Comparison of ENCODE assay signal across 1 cellular context in the genomic region with DNA sequence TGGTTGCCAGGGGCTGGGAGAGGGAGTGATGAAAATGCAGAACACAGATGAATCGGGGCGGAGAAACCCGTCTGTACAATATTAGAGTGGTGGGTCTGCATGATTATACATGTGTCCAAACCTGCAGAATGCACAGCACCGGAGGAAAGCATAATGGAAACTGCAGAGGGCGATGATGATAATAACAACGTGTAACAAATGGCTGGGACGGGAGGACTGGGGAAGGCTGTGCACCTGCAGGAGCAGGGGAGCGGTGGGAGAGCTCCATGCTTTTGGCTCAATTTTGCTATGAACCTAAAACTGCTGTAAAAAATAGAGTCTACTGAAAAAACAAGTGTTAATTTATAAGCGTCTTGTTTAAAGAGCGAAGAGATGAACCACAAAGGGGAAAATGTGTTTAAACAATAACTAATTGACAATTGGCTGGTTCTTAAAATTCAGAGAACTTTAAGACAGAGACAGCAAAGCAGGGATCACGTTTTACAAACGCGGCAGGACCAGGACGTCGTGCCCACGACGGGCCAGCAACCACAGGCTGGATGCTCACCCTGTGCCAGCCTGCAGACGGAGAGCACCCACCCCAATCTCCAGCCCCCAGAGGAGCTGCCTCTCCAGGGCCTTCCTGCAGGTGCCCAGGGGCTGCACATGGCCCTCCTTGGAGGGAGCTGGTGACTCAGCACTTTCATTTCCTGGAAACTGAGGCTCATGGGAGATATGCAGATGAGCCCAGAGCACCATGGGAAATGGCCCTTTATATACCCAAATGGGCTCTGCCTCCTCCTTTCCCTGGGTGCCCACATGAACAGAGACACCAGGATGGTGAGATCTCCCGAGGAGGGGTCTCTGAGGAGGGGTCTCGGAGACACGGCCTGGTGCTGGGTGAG.
A peak's percentile ranks its signal among the peaks of the same experiment; 100 is the strongest.
TF ChIP-seq lines count a peak whose summit lies in the region.

A gene with protein sequence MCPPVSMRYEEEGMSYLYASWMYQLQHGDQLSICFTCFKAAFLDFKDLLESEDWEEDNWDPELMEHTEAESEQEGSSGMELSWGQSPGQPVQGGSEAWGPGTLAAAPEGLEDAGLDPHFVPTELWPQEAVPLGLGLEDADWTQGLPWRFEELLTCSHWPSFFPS (plus strand): TSS at position 781 of the 884 bp plus-strand sequence. CDS start 2,904 bp downstream, outside the sequence.

TF ChIP-seq in K562, 482 proteins besides CTCF, POLR2A, EP300 and RAD21 (continued from another document and continues in another):
- TF ChIP-seq RBFOX2 (IDR thresholded peaks at IDR 0.05; ENCODE audit: low read depth, low read length) (peak; percentile 38; the same call in 1 of the 2 replicates), NR3C1 (CRISPR knock-in tag; IDR thresholded peaks at IDR 0.05) (peak; percentile 88), MAFF (IDR thresholded peaks at IDR 0.05; ENCODE audit: low read length) (peak; percentile 91), SMAD1 (IDR thresholded peaks at IDR 0.05; ENCODE audit: low read depth, low read length, partially characterized antibody) (no peak), EP400 (IDR thresholded peaks at IDR 0.05) (peak; percentile 76), BCL6 (CRISPR knock-in tag; IDR thresholded peaks at IDR 0.05) (no peak), TAL1 (IDR thresholded peaks at IDR 0.05) (no peak), RBM39 (optimal IDR thresholded peaks at IDR 0.05; ENCODE audit: low read depth, low read length) (no peak), TCF3 (CRISPR knock-in tag; IDR thresholded peaks at IDR 0.05) (no peak), ELF1 (tag; IDR thresholded peaks at IDR 0.05) (peak; percentile 75), KDM4B (IDR thresholded peaks at IDR 0.05; ENCODE audit: borderline replicate concordance in 2 of 2, low read depth in 1 of 2) (no peak), ILK (tag; IDR thresholded peaks at IDR 0.05; ENCODE audit: borderline replicate concordance, low read depth) (no peak), NFE2L1 (tag; IDR thresholded peaks at IDR 0.05; ENCODE audit: borderline replicate concordance, low read depth) (peak; percentile 84), ZNF431 (CRISPR knock-in tag; IDR thresholded peaks at IDR 0.05) (peak; percentile 83), HIVEP1 (CRISPR knock-in tag; IDR thresholded peaks at IDR 0.05) (no peak), ERF (CRISPR knock-in tag; IDR thresholded peaks at IDR 0.05) (no peak), SUPT5H (IDR thresholded peaks at IDR 0.05) (no peak), ELF2 (CRISPR knock-in tag; IDR thresholded peaks at IDR 0.05) (0 out of 2 replicates have a peak, but pooled peaks have one; percentile 13), ZNF778 (CRISPR knock-in tag; IDR thresholded peaks at IDR 0.05) (no peak)
- TF ChIP-seq, protein P1, sequence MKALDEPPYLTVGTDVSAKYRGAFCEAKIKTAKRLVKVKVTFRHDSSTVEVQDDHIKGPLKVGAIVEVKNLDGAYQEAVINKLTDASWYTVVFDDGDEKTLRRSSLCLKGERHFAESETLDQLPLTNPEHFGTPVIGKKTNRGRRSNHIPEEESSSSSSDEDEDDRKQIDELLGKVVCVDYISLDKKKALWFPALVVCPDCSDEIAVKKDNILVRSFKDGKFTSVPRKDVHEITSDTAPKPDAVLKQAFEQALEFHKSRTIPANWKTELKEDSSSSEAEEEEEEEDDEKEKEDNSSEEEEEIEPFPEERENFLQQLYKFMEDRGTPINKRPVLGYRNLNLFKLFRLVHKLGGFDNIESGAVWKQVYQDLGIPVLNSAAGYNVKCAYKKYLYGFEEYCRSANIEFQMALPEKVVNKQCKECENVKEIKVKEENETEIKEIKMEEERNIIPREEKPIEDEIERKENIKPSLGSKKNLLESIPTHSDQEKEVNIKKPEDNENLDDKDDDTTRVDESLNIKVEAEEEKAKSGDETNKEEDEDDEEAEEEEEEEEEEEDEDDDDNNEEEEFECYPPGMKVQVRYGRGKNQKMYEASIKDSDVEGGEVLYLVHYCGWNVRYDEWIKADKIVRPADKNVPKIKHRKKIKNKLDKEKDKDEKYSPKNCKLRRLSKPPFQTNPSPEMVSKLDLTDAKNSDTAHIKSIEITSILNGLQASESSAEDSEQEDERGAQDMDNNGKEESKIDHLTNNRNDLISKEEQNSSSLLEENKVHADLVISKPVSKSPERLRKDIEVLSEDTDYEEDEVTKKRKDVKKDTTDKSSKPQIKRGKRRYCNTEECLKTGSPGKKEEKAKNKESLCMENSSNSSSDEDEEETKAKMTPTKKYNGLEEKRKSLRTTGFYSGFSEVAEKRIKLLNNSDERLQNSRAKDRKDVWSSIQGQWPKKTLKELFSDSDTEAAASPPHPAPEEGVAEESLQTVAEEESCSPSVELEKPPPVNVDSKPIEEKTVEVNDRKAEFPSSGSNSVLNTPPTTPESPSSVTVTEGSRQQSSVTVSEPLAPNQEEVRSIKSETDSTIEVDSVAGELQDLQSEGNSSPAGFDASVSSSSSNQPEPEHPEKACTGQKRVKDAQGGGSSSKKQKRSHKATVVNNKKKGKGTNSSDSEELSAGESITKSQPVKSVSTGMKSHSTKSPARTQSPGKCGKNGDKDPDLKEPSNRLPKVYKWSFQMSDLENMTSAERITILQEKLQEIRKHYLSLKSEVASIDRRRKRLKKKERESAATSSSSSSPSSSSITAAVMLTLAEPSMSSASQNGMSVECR (CRISPR knock-in tag; IDR thresholded peaks at IDR 0.05): peak; percentile 68; the same call in 1 of the 2 replicates
- TF ChIP-seq, protein P2, sequence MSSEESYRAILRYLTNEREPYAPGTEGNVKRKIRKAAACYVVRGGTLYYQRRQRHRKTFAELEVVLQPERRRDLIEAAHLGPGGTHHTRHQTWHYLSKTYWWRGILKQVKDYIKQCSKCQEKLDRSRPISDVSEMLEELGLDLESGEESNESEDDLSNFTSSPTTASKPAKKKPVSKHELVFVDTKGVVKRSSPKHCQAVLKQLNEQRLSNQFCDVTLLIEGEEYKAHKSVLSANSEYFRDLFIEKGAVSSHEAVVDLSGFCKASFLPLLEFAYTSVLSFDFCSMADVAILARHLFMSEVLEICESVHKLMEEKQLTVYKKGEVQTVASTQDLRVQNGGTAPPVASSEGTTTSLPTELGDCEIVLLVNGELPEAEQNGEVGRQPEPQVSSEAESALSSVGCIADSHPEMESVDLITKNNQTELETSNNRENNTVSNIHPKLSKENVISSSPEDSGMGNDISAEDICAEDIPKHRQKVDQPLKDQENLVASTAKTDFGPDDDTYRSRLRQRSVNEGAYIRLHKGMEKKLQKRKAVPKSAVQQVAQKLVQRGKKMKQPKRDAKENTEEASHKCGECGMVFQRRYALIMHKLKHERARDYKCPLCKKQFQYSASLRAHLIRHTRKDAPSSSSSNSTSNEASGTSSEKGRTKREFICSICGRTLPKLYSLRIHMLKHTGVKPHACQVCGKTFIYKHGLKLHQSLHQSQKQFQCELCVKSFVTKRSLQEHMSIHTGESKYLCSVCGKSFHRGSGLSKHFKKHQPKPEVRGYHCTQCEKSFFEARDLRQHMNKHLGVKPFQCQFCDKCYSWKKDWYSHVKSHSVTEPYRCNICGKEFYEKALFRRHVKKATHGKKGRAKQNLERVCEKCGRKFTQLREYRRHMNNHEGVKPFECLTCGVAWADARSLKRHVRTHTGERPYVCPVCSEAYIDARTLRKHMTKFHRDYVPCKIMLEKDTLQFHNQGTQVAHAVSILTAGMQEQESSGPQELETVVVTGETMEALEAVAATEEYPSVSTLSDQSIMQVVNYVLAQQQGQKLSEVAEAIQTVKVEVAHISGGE (CRISPR knock-in tag; IDR thresholded peaks at IDR 0.05): no peak
- TF ChIP-seq, protein P3, sequence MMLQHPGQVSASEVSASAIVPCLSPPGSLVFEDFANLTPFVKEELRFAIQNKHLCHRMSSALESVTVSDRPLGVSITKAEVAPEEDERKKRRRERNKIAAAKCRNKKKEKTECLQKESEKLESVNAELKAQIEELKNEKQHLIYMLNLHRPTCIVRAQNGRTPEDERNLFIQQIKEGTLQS (IDR thresholded peaks at IDR 0.05): peak; percentile 35; the same call in 1 of the 2 replicates
- TF ChIP-seq, protein P3 (CRISPR knock-in tag; conservative IDR thresholded peaks at IDR 0.05): peak; percentile 63; the same call in 1 of the 2 replicates
- TF ChIP-seq, protein P4, sequence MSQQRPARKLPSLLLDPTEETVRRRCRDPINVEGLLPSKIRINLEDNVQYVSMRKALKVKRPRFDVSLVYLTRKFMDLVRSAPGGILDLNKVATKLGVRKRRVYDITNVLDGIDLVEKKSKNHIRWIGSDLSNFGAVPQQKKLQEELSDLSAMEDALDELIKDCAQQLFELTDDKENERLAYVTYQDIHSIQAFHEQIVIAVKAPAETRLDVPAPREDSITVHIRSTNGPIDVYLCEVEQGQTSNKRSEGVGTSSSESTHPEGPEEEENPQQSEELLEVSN (IDR thresholded peaks at IDR 0.05; ENCODE audit: borderline replicate concordance in 1 of 2, extremely low read depth in 1 of 2, insufficient read depth in 1 of 2, insufficient read length in 1 of 2, low read depth in 1 of 2, low read length in 1 of 2, poor library complexity in 1 of 2, severe bottlenecking in 1 of 2): peak; percentile 98 to 99
- TF ChIP-seq, protein P5, sequence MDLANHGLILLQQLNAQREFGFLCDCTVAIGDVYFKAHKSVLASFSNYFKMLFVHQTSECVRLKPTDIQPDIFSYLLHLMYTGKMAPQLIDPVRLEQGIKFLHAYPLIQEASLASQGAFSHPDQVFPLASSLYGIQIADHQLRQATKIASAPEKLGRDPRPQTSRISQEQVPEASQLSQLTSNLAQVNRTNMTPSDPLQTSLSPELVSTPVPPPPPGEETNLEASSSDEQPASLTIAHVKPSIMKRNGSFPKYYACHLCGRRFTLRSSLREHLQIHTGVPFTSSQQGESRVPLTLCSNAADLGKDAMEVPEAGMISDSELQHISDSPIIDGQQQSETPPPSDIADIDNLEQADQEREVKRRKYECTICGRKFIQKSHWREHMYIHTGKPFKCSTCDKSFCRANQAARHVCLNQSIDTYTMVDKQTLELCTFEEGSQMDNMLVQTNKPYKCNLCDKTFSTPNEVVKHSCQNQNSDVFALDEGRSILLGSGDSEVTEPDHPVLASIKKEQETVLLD (IDR thresholded peaks at IDR 0.05): peak; percentile 10; the same call in 1 of the 2 replicates
- TF ChIP-seq, protein P6, sequence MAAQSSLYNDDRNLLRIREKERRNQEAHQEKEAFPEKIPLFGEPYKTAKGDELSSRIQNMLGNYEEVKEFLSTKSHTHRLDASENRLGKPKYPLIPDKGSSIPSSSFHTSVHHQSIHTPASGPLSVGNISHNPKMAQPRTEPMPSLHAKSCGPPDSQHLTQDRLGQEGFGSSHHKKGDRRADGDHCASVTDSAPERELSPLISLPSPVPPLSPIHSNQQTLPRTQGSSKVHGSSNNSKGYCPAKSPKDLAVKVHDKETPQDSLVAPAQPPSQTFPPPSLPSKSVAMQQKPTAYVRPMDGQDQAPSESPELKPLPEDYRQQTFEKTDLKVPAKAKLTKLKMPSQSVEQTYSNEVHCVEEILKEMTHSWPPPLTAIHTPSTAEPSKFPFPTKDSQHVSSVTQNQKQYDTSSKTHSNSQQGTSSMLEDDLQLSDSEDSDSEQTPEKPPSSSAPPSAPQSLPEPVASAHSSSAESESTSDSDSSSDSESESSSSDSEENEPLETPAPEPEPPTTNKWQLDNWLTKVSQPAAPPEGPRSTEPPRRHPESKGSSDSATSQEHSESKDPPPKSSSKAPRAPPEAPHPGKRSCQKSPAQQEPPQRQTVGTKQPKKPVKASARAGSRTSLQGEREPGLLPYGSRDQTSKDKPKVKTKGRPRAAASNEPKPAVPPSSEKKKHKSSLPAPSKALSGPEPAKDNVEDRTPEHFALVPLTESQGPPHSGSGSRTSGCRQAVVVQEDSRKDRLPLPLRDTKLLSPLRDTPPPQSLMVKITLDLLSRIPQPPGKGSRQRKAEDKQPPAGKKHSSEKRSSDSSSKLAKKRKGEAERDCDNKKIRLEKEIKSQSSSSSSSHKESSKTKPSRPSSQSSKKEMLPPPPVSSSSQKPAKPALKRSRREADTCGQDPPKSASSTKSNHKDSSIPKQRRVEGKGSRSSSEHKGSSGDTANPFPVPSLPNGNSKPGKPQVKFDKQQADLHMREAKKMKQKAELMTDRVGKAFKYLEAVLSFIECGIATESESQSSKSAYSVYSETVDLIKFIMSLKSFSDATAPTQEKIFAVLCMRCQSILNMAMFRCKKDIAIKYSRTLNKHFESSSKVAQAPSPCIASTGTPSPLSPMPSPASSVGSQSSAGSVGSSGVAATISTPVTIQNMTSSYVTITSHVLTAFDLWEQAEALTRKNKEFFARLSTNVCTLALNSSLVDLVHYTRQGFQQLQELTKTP (IDR thresholded peaks at IDR 0.05; ENCODE audit: low read depth in 1 of 2, partially characterized antibody in 2 of 2): peak in 1 of 2 experiments; percentile 92
- TF ChIP-seq, protein P7, sequence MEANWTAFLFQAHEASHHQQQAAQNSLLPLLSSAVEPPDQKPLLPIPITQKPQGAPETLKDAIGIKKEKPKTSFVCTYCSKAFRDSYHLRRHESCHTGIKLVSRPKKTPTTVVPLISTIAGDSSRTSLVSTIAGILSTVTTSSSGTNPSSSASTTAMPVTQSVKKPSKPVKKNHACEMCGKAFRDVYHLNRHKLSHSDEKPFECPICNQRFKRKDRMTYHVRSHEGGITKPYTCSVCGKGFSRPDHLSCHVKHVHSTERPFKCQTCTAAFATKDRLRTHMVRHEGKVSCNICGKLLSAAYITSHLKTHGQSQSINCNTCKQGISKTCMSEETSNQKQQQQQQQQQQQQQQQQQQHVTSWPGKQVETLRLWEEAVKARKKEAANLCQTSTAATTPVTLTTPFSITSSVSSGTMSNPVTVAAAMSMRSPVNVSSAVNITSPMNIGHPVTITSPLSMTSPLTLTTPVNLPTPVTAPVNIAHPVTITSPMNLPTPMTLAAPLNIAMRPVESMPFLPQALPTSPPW (CRISPR knock-in tag; IDR thresholded peaks at IDR 0.05): no peak
- TF ChIP-seq, protein P8, sequence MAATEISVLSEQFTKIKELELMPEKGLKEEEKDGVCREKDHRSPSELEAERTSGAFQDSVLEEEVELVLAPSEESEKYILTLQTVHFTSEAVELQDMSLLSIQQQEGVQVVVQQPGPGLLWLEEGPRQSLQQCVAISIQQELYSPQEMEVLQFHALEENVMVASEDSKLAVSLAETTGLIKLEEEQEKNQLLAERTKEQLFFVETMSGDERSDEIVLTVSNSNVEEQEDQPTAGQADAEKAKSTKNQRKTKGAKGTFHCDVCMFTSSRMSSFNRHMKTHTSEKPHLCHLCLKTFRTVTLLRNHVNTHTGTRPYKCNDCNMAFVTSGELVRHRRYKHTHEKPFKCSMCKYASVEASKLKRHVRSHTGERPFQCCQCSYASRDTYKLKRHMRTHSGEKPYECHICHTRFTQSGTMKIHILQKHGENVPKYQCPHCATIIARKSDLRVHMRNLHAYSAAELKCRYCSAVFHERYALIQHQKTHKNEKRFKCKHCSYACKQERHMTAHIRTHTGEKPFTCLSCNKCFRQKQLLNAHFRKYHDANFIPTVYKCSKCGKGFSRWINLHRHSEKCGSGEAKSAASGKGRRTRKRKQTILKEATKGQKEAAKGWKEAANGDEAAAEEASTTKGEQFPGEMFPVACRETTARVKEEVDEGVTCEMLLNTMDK (IDR thresholded peaks at IDR 0.05; ENCODE audit: borderline replicate concordance, insufficient read depth, low read depth, low read length, poor library complexity, severe bottlenecking): peak; percentile 42
- TF ChIP-seq, protein P9, sequence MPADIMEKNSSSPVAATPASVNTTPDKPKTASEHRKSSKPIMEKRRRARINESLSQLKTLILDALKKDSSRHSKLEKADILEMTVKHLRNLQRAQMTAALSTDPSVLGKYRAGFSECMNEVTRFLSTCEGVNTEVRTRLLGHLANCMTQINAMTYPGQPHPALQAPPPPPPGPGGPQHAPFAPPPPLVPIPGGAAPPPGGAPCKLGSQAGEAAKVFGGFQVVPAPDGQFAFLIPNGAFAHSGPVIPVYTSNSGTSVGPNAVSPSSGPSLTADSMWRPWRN (IDR thresholded peaks at IDR 0.05; ENCODE audit: low read depth): no peak
